In the genomic region with DNA sequence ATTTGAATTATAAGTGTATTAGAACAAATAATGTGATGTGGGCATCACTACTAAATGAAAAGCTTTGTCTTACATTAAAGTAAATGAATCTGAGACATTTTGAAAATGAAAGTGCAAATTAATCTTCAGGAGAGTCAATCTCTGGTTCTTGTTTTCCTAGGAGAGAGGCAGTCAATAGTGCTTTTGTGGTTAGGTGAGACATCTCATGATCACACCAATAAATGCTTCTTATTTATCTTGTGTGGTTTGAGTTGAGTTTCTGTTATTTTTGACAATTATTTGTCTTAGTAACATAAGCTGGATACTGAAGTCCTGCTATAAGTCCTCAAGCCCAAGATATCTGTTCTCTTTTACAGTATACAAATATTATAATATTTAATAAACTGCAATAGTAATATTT, we compare ENCODE assay signal across 26 cellular contexts.
"Had no signal": no experiment of that assay in that cellular context is flagged by ENCODE, and none has a peak within 500 bp of the region (broad histone marks: within the 10 kb centered on the region; RNA-seq: fewer than 3 reads in every experiment).

No MANE protein-coding gene starts in this region.

- H3K36me3 ChIP-seq: brain microvascular endothelial cell, lower lobe of right lung, stomach, transverse colon had no signal

- DNase-seq: activated CD4-positive, alpha-beta T cell treated with anti-CD3 and anti-CD28 coated beads for 4 hours; activated CD4-positive, alpha-beta T cell treated with anti-CD3 and anti-CD28 coated beads, Interleukin-2, amount 50 U/mL, for 48 hours; activated CD4-positive, CD25-positive, alpha-beta regulatory T cell; activated naive CD4-positive, alpha-beta T cell treated with Interleukin-2 at 50 U/mL for 16 hours; activated naive CD8-positive, alpha-beta T cell treated with anti-CD3 and anti-CD28 coated beads, Interleukin-2, amount 10 ng/mL, durations not matched to agents 7 days and 5 days; activated T-cell treated with anti-CD3 and anti-CD28 coated beads, Interleukin-2, amount 50 U/mL, for 48 hours; brain microvascular endothelial cell; central memory CD4-positive, alpha-beta T cell; dermis blood vessel endothelial cell; effector CD8-positive, alpha-beta T cell; foreskin keratinocyte; kidney; lower lobe of right lung; mesendoderm; naive B cell; occipital lobe; posterior cingulate gyrus; small intestine; stimulated activated CD4-positive, alpha-beta T cell treated with anti-CD3 and anti-CD28 coated beads, Interleukin-2, amount 100 ng/mL, for 24 hours; stomach; T1000; transverse colon had no signal

- H3K27me3 ChIP-seq: brain microvascular endothelial cell, foreskin keratinocyte, stomach, transverse colon had no signal

- FAIRE-seq: kidney, small intestine, urothelium cell line had no signal

- H3K27ac ChIP-seq: brain microvascular endothelial cell, foreskin keratinocyte, lower lobe of right lung, stomach, transverse colon had no signal

- H3K4me3 ChIP-seq: lower lobe of right lung, stomach, transverse colon had no signal

- ATAC-seq: foreskin keratinocyte; left lobe of liver; lower lobe of right lung; sciatic nerve; stimulated activated memory B cell treated with anti-CD40 and anti-IgM and Interleukin-4, amounts not matched to agents 10 μg/mL and 1 μg/mL and 100 μg/mL, for 72 hours had no signal

- H3K4me1 ChIP-seq: foreskin keratinocyte, lower lobe of right lung, stomach, transverse colon had no signal

- H3K9me3 ChIP-seq: lower lobe of right lung, stomach, transverse colon had no signal
